1 cellular context compared by ENCODE assay signal in genomic region chr22:31585161-31585859, GRCh38.
TF ChIP-seq lines count a peak whose summit lies in the region.

No MANE protein-coding gene starts in this region.

TF ChIP-seq in K562, 482 proteins besides CTCF, POLR2A, EP300 and RAD21 (continued from another document):
- no peak for TF ChIP-seq PBX2 (CRISPR knock-in tag; IDR thresholded peaks at IDR 0.05; ENCODE audit: low read depth)
- TF ChIP-seq PBX2 (tag; conservative IDR thresholded peaks at IDR 0.05; ENCODE audit: low read depth), result no peak
- no peak for TF ChIP-seq HDAC6 (IDR thresholded peaks at IDR 0.05; ENCODE audit: low read depth, low read length)
- peak; percentile 22; the same call in 1 of the 2 replicates for TF ChIP-seq VEZF1 (CRISPR knock-in tag; IDR thresholded peaks at IDR 0.05)
- peak; percentile 17 for TF ChIP-seq HDAC3 (IDR thresholded peaks at IDR 0.05; ENCODE audit: borderline replicate concordance, partially characterized antibody)
- TF ChIP-seq ARID1B (IDR thresholded peaks at IDR 0.05), result peak; percentile 91
- peak; percentile 71 for TF ChIP-seq NCOR1 (IDR thresholded peaks at IDR 0.05)
- peak; percentile 55; the same call in 1 of the 2 replicates for TF ChIP-seq ZNF24 (IDR thresholded peaks at IDR 0.05)
- no peak for TF ChIP-seq CREB3 (tag; conservative IDR thresholded peaks at IDR 0.05; ENCODE audit: low read depth)
- TF ChIP-seq NFE2 (IDR thresholded peaks at IDR 0.05; ENCODE audit: low read depth), result peak; percentile 40; the same call in 1 of the 2 replicates
- no peak for TF ChIP-seq KLF10 (CRISPR knock-in tag; IDR thresholded peaks at IDR 0.05)
- TF ChIP-seq CBFA2T3 (IDR thresholded peaks at IDR 0.05), result peak; percentile 85
- peak; percentile 26; the same call in 1 of the 2 replicates for TF ChIP-seq ZEB2 (IDR thresholded peaks at IDR 0.05)
- no peak for TF ChIP-seq BDP1 (IDR thresholded peaks at IDR 0.05; ENCODE audit: insufficient read depth, insufficient read length)
- no peak for TF ChIP-seq ZNF830 (CRISPR knock-in tag; IDR thresholded peaks at IDR 0.05)
- TF ChIP-seq SIN3A (IDR thresholded peaks at IDR 0.05; ENCODE audit: borderline replicate concordance in 2 of 2, control insufficient read depth in 1 of 2, low read depth in 2 of 2, low read length in 2 of 2), result no peak
- no peak for TF ChIP-seq MAFG (tag; conservative IDR thresholded peaks at IDR 0.05)
- no peak for TF ChIP-seq TBP (optimal IDR thresholded peaks at IDR 0.05; ENCODE audit: low read depth, low read length)
- TF ChIP-seq PRPF4 (IDR thresholded peaks at IDR 0.05; ENCODE audit: insufficient read depth, low read depth, low read length, poor library complexity, severe bottlenecking), result no peak
- peak; percentile 87 for TF ChIP-seq SMARCA4 (IDR thresholded peaks at IDR 0.05)
- TF ChIP-seq ID3 (CRISPR knock-in tag; IDR thresholded peaks at IDR 0.05), result no peak
- TF ChIP-seq ID3 (tag; IDR thresholded peaks at IDR 0.05), result no peak
- peak; percentile 28; the same call in 1 of the 2 replicates for TF ChIP-seq EGR1 (conservative IDR thresholded peaks at IDR 0.05)
- TF ChIP-seq ZNF512 (tag; IDR thresholded peaks at IDR 0.05), result no peak
- TF ChIP-seq ZBTB7A (IDR thresholded peaks at IDR 0.05; ENCODE audit: borderline replicate concordance, control insufficient read depth, low read depth, low read length), result no peak
- TF ChIP-seq TEAD4 (IDR thresholded peaks at IDR 0.05; ENCODE audit: low read length), result peak; percentile 86
- no peak for TF ChIP-seq TEAD4 (CRISPR knock-in tag; IDR thresholded peaks at IDR 0.05; ENCODE audit: borderline replicate concordance)
- no peak for TF ChIP-seq ARID3B (CRISPR knock-in tag; IDR thresholded peaks at IDR 0.05; ENCODE audit: borderline replicate concordance)
- TF ChIP-seq NBN (IDR thresholded peaks at IDR 0.05; ENCODE audit: low read depth), result 0 out of 2 replicates have a peak, but pooled peaks have one; percentile 56
- TF ChIP-seq ZBTB49 (CRISPR knock-in tag; IDR thresholded peaks at IDR 0.05; ENCODE audit: borderline replicate concordance), result no peak
- peak; percentile 78 for TF ChIP-seq TAL1 (IDR thresholded peaks at IDR 0.05)
- no peak for TF ChIP-seq ZC3H4 (CRISPR knock-in tag; IDR thresholded peaks at IDR 0.05; ENCODE audit: borderline replicate concordance)
- TF ChIP-seq ARNT (IDR thresholded peaks at IDR 0.05), result no peak
- TF ChIP-seq ZNF592 (IDR thresholded peaks at IDR 0.05), result 0 out of 2 replicates have a peak, but pooled peaks have one; percentile 43
- TF ChIP-seq ARID4B (CRISPR knock-in tag; IDR thresholded peaks at IDR 0.05), result no peak
- no peak for TF ChIP-seq PHF20 (IDR thresholded peaks at IDR 0.05; ENCODE audit: partially characterized antibody)
- peak; percentile 27 for TF ChIP-seq CCNT2 (IDR thresholded peaks at IDR 0.05; ENCODE audit: borderline replicate concordance, extremely low read depth, insufficient read length, low read depth, low read length)
- no peak for TF ChIP-seq ATF7 (IDR thresholded peaks at IDR 0.05)
- TF ChIP-seq CEBPB (tag; IDR thresholded peaks at IDR 0.05), result peak; percentile 40; the same call in 1 of the 2 replicates
